20 cellular contexts compared by ENCODE assay signal in the genomic region with DNA sequence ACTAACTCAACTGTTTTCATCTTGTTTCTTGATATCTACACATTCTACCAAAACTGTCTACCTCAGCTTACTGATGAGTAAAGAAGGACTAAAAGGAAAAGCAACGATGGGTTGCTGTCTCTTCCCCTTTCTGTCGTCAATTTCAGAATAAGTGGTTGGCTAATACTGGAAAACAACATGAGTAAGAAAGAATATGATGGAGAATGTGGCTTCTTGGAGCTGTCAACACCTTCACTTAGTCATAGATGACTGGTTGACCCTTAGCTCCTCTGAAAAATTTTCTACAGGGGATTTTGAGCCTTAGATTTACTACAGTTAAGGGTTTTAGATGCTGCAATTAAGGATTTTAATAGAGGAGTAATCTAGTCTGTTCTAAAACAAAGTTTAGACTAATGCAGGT.
"Had no signal": no experiment of that assay in that cellular context is flagged by ENCODE, and none has a peak within 500 bp of the region (broad histone marks: within the 10 kb centered on the region; RNA-seq: fewer than 3 reads in every experiment).

No MANE protein-coding gene starts in this region.

- H3K27me3 Mint-ChIP-seq: activated CD4-positive, alpha-beta memory T cell treated with anti-CD3 and anti-CD28 coated beads for 36 hours; activated CD8-positive, alpha-beta memory T cell treated with anti-CD3 and anti-CD28 coated beads, Interleukin-2, amount 10 ng/mL, durations not matched to agents 7 days and 5 days; activated naive CD4-positive, alpha-beta T cell treated with anti-CD3 and anti-CD28 coated beads, Interleukin-2, amount 50 U/mL, for 24 hours; activated T-cell treated with anti-CD3 and anti-CD28 coated beads, Interleukin-2, amount 50 U/mL, for 24 hours; progenitor cell of endocrine pancreas; stimulated activated naive CD8-positive, alpha-beta T cell treated with anti-CD3 and anti-CD28 coated beads, Interleukin-15, Interleukin-2, amounts not matched to agents 100 ng/mL and 50 ng/mL, for 24 hours; type B pancreatic cell had no signal

- H3K9me3 Mint-ChIP-seq: activated naive CD4-positive, alpha-beta T cell treated with anti-CD3 and anti-CD28 coated beads, Interleukin-2, amount 50 U/mL, for 24 hours; type B pancreatic cell had no signal

- H3K4me2 ChIP-seq: smooth muscle cell had no signal

- H3K9me3 ChIP-seq: adrenal gland had no signal

- H3K27me3 ChIP-seq: adrenal gland had no signal

- H3K4me1 ChIP-seq: adrenal gland had no signal

- H3K36me3 Mint-ChIP-seq: activated CD4-positive, alpha-beta memory T cell treated with anti-CD3 and anti-CD28 coated beads for 36 hours; activated CD8-positive, alpha-beta memory T cell treated with anti-CD3 and anti-CD28 coated beads, Interleukin-2, amount 10 ng/mL, durations not matched to agents 7 days and 5 days; activated naive CD4-positive, alpha-beta T cell treated with anti-CD3 and anti-CD28 coated beads, Interleukin-2, amount 50 U/mL, for 24 hours; type B pancreatic cell had no signal

- H3K4me3 ChIP-seq: adrenal gland, smooth muscle cell had no signal

- H3K36me3 ChIP-seq: adrenal gland had no signal

- H3K27ac Mint-ChIP-seq: activated CD4-positive, alpha-beta memory T cell treated with anti-CD3 and anti-CD28 coated beads for 36 hours; activated CD8-positive, alpha-beta memory T cell treated with anti-CD3 and anti-CD28 coated beads, Interleukin-2, amount 10 ng/mL, durations not matched to agents 7 days and 5 days; activated naive CD4-positive, alpha-beta T cell treated with anti-CD3 and anti-CD28 coated beads, Interleukin-2, amount 50 U/mL, for 24 hours; activated T-cell treated with anti-CD3 and anti-CD28 coated beads, Interleukin-2, amount 50 U/mL, for 24 hours; nephron; progenitor cell of endocrine pancreas; stimulated activated naive CD8-positive, alpha-beta T cell treated with anti-CD3 and anti-CD28 coated beads, Interleukin-15, Interleukin-2, amounts not matched to agents 100 ng/mL and 50 ng/mL, for 24 hours; type B pancreatic cell had no signal

- H3K27ac ChIP-seq: adrenal gland, VCaP had no signal

- H3K4me3 Mint-ChIP-seq: activated CD4-positive, alpha-beta memory T cell treated with anti-CD3 and anti-CD28 coated beads for 36 hours; activated CD8-positive, alpha-beta memory T cell treated with anti-CD3 and anti-CD28 coated beads, Interleukin-2, amount 10 ng/mL, durations not matched to agents 7 days and 5 days; activated naive CD4-positive, alpha-beta T cell treated with anti-CD3 and anti-CD28 coated beads, Interleukin-2, amount 50 U/mL, for 24 hours; activated T-cell treated with anti-CD3 and anti-CD28 coated beads, Interleukin-2, amount 50 U/mL, for 24 hours; nephron; stimulated activated naive CD8-positive, alpha-beta T cell treated with anti-CD3 and anti-CD28 coated beads, Interleukin-15, Interleukin-2, amounts not matched to agents 100 ng/mL and 50 ng/mL, for 24 hours; type B pancreatic cell had no signal

- H3K4me1 Mint-ChIP-seq: activated CD8-positive, alpha-beta memory T cell treated with anti-CD3 and anti-CD28 coated beads, Interleukin-2, amount 10 ng/mL, durations not matched to agents 7 days and 5 days; activated naive CD4-positive, alpha-beta T cell treated with anti-CD3 and anti-CD28 coated beads, Interleukin-2, amount 50 U/mL, for 24 hours had no signal

- DNase-seq: activated CD4-positive, alpha-beta memory T cell treated with anti-CD3 and anti-CD28 coated beads for 36 hours; activated CD4-positive, alpha-beta T cell treated with anti-CD3 and anti-CD28 coated beads for 1 hour; activated CD8-positive, alpha-beta memory T cell treated with anti-CD3 and anti-CD28 coated beads, Interleukin-2, amount 10 ng/mL, durations not matched to agents 7 days and 5 days; activated effector memory CD4-positive, alpha-beta T cell treated with Interleukin-2 at 50 U/mL for 16 hours; activated T-cell treated with anti-CD3 and anti-CD28 coated beads, Interleukin-2, amount 50 U/mL, for 24 hours; adrenal gland; cerebellar nuclear complex; dermis blood vessel endothelial cell; erythroblast; hippocampal formation; left ventricle myocardium superior; nucleus accumbens; right cardiac atrium had no signal
